Comparison of ENCODE assay signal across 17 cellular contexts in genomic region chr11:66272600-66272999, GRCh38. TPM values are rescaled to one million over a fixed set of nuclear protein-coding genes. Genes with fewer than 3 reads are reported as not detected.
A peak's percentile ranks its signal among the peaks of the same experiment; 100 is the strongest.
DNase-seq lines count a peak whose midpoint lies in the region; ATAC-seq and TF ChIP-seq lines count a peak whose summit lies in the region.
"Had no signal": no experiment of that assay in that cellular context is flagged by ENCODE, and none has a peak within 500 bp of the region (broad histone marks: within the 10 kb centered on the region; RNA-seq: fewer than 3 reads in every experiment).

No MANE protein-coding gene starts in this region.

- peaks cover 51% of the 10 kb centered on the region for H3K4me1 Mint-ChIP-seq in activated CD4-positive, alpha-beta memory T cell treated with anti-CD3 and anti-CD28 coated beads, Interleukin-2, amount 10 ng/mL, durations not matched to agents 7 days and 5 days
- peaks cover 24% of the 10 kb centered on the region for H3K4me1 Mint-ChIP-seq in activated CD4-positive, alpha-beta memory T cell treated with anti-CD3 and anti-CD28 coated beads for 36 hours (ENCODE audit: low read depth)
- peaks cover 21 to 64% (median 36%) of the 10 kb centered on the region in 4 donors for H3K4me1 Mint-ChIP-seq in CD4-positive, alpha-beta memory T cell
- peaks cover 50% of the 10 kb centered on the region for H3K4me1 Mint-ChIP-seq in activated CD8-positive, alpha-beta T cell treated with anti-CD3 and anti-CD28 coated beads, Interleukin-2, amount 10 ng/mL, durations not matched to agents 7 days and 5 days (ENCODE audit: low read depth)
- H3K4me1 Mint-ChIP-seq in natural killer cell, result peaks cover 59 to 79% of the 10 kb centered on the region in 2 donors

- peaks cover 43% of the 10 kb centered on the region for H3K36me3 ChIP-seq in CD4-positive, alpha-beta memory T cell (ENCODE audit: insufficient read depth, low read length)
- peaks cover 50% of the 10 kb centered on the region for H3K36me3 ChIP-seq in WERI-Rb-1
- peaks cover 15 to 35% of the 10 kb centered on the region in 2 donors for H3K36me3 ChIP-seq in prostate gland

- H3K27me3 Mint-ChIP-seq in activated CD4-positive, alpha-beta memory T cell treated with anti-CD3 and anti-CD28 coated beads, Interleukin-2, amount 10 ng/mL, durations not matched to agents 7 days and 5 days, result no peaks in the 10 kb centered on the region
- H3K27me3 Mint-ChIP-seq in activated CD4-positive, alpha-beta memory T cell treated with anti-CD3 and anti-CD28 coated beads for 36 hours, result no peaks in the 10 kb centered on the region
- no peaks in the 10 kb centered on the region for H3K27me3 Mint-ChIP-seq in CD4-positive, alpha-beta memory T cell
- no peaks in the 10 kb centered on the region for H3K27me3 Mint-ChIP-seq in activated CD8-positive, alpha-beta T cell treated with anti-CD3 and anti-CD28 coated beads, Interleukin-2, amount 10 ng/mL, durations not matched to agents 7 days and 5 days (ENCODE audit: low read depth)
- H3K27me3 Mint-ChIP-seq in natural killer cell (ENCODE audit: low read depth in 2 of 2), result no peaks in the 10 kb centered on the region

- no peak overlapping the region for H3K27ac ChIP-seq in CD4-positive, alpha-beta memory T cell (ENCODE audit: low read depth, low read length)
- no peak overlapping the region for H3K27ac ChIP-seq in WERI-Rb-1
- no peak overlapping the region for H3K27ac ChIP-seq in prostate gland
- H3K27ac ChIP-seq: KMS-11 had no signal

- no peaks in the 10 kb centered on the region for H3K27me3 ChIP-seq in CD4-positive, alpha-beta memory T cell (ENCODE audit: insufficient read depth, low read length)
- H3K27me3 ChIP-seq in WERI-Rb-1 (ENCODE audit: insufficient read depth, low read depth, severe bottlenecking) (no peaks in the 10 kb centered on the region), prostate gland (replicated peaks; ENCODE audit: insufficient read depth) (no peaks in the 10 kb centered on the region)

- peak overlapping the region; percentile 66 for H3K27ac Mint-ChIP-seq in activated CD4-positive, alpha-beta memory T cell treated with anti-CD3 and anti-CD28 coated beads, Interleukin-2, amount 10 ng/mL, durations not matched to agents 7 days and 5 days
- H3K27ac Mint-ChIP-seq in activated CD4-positive, alpha-beta memory T cell treated with anti-CD3 and anti-CD28 coated beads for 36 hours, result no peak overlapping the region
- peak overlapping the region in 5 of 7 donors; percentile 47 to 91 (median 62) for H3K27ac Mint-ChIP-seq in CD4-positive, alpha-beta memory T cell
- H3K27ac Mint-ChIP-seq in activated CD8-positive, alpha-beta T cell treated with anti-CD3 and anti-CD28 coated beads, Interleukin-2, amount 10 ng/mL, durations not matched to agents 7 days and 5 days, result peak overlapping the region; percentile 62
- H3K27ac Mint-ChIP-seq in natural killer cell, result peak overlapping the region; percentile 76 to 86

- H3K4me1 ChIP-seq in CD4-positive, alpha-beta memory T cell (ENCODE audit: insufficient read depth, low read length), result peaks cover 45% of the 10 kb centered on the region
- peaks cover 5% of the 10 kb centered on the region for H3K4me1 ChIP-seq in prostate gland (replicated peaks)

- H3K9me3 ChIP-seq in CD4-positive, alpha-beta memory T cell (ENCODE audit: control insufficient read depth in 1 of 2, low read length in 2 of 2), result no peaks in the 10 kb centered on the region
- H3K9me3 ChIP-seq in WERI-Rb-1 (ENCODE audit: severe bottlenecking) (no peaks in the 10 kb centered on the region), prostate gland (no peaks in the 10 kb centered on the region)

- no peak for TF ChIP-seq POLR2A in prostate gland (IDR thresholded peaks at IDR 0.05)

- no peaks in the 10 kb centered on the region for H3K9me3 Mint-ChIP-seq in activated CD4-positive, alpha-beta memory T cell treated with anti-CD3 and anti-CD28 coated beads, Interleukin-2, amount 10 ng/mL, durations not matched to agents 7 days and 5 days
- no peaks in the 10 kb centered on the region for H3K9me3 Mint-ChIP-seq in activated CD4-positive, alpha-beta memory T cell treated with anti-CD3 and anti-CD28 coated beads for 36 hours
- H3K9me3 Mint-ChIP-seq in CD4-positive, alpha-beta memory T cell, result peaks cover 0 to 5% (median 0%) of the 10 kb centered on the region in 8 donors
- H3K9me3 Mint-ChIP-seq in activated CD8-positive, alpha-beta T cell treated with anti-CD3 and anti-CD28 coated beads, Interleukin-2, amount 10 ng/mL, durations not matched to agents 7 days and 5 days (ENCODE audit: insufficient read depth), result no peaks in the 10 kb centered on the region
- no peaks in the 10 kb centered on the region for H3K9me3 Mint-ChIP-seq in natural killer cell

- no peak for DNase-seq in activated CD4-positive, alpha-beta memory T cell treated with anti-CD3 and anti-CD28 coated beads, Interleukin-2, amount 10 ng/mL, durations not matched to agents 7 days and 5 days
- DNase-seq in activated CD4-positive, alpha-beta memory T cell treated with anti-CD3 and anti-CD28 coated beads for 36 hours, result no peak
- DNase-seq in CD4-positive, alpha-beta memory T cell, result no peak
- DNase-seq in activated CD8-positive, alpha-beta T cell treated with anti-CD3 and anti-CD28 coated beads, Interleukin-2, amount 10 ng/mL, durations not matched to agents 7 days and 5 days, result peak; percentile 50
- DNase-seq in natural killer cell (peak; percentile 54), GM20000 (ENCODE audit: low spot score) (no peak), WERI-Rb-1 (no peak), prostate gland (ENCODE audit: low spot score) (no peak)
- DNase-seq: DMS 273 treated with DMSO at 0.1 percent for 48 hours, GF-D8, NCI-H1092 treated with DMSO at 0.1 percent for 48 hours, NCI-H2227 treated with DMSO at 0.1 percent for 48 hours, NCI-H524, SHP77 had no signal

- no peak overlapping the region for H3K4me3 Mint-ChIP-seq in activated CD4-positive, alpha-beta memory T cell treated with anti-CD3 and anti-CD28 coated beads, Interleukin-2, amount 10 ng/mL, durations not matched to agents 7 days and 5 days
- H3K4me3 Mint-ChIP-seq in activated CD4-positive, alpha-beta memory T cell treated with anti-CD3 and anti-CD28 coated beads for 36 hours, result no peak overlapping the region
- H3K4me3 Mint-ChIP-seq in CD4-positive, alpha-beta memory T cell, result peak overlapping the region in 4 of 8 donors; percentile 3 to 62 (median 39)
- peak overlapping the region; percentile 34 for H3K4me3 Mint-ChIP-seq in activated CD8-positive, alpha-beta T cell treated with anti-CD3 and anti-CD28 coated beads, Interleukin-2, amount 10 ng/mL, durations not matched to agents 7 days and 5 days
- peak overlapping the region; percentile 70 for H3K4me3 Mint-ChIP-seq in natural killer cell

- CTCF ChIA-PET in activated CD4-positive, alpha-beta memory T cell treated with anti-CD3 and anti-CD28 coated beads, Interleukin-2, amount 10 ng/mL, durations not matched to agents 7 days and 5 days (lab: Charles Lee), result interaction anchor here (5.9 kb wide), 1 partner anchor 10 kb away, joined by 44 read pairs; no protein-coding TSS in a partner anchor
- CTCF ChIA-PET in activated CD4-positive, alpha-beta memory T cell treated with anti-CD3 and anti-CD28 coated beads for 36 hours (lab: Charles Lee), result interaction anchor here (1.2 to 2.5 kb wide), 3 partner anchors 10 to 91 kb away, joined by 3 to 16 read pairs (median 8); no protein-coding TSS in a partner anchor
- CTCF ChIA-PET in CD4-positive, alpha-beta memory T cell (lab: Charles Lee; ENCODE audit: partially characterized antibody), result interaction anchor here (0.6 to 3.3 kb wide), 4 partner anchors 9 to 221 kb away, joined by 3 to 15 read pairs (median 6); partner anchors contain the start of gene SF3B2
- CTCF ChIA-PET in activated CD8-positive, alpha-beta T cell treated with anti-CD3 and anti-CD28 coated beads, Interleukin-2, amount 10 ng/mL, durations not matched to agents 7 days and 5 days (lab: Charles Lee), result interaction anchor here (0.7 to 6.6 kb wide), 5 partner anchors 9 to 166 kb away, joined by 3 to 64 read pairs (median 3); partner anchors contain the start of gene MRPL11

- ATAC-seq in activated CD8-positive, alpha-beta T cell treated with anti-CD3 and anti-CD28 coated beads, Interleukin-2, amount 10 ng/mL, durations not matched to agents 7 days and 5 days, result no peak
- peak; percentile 34 to 55 (median 49) for ATAC-seq in natural killer cell

- no peak for TF ChIP-seq CTCF in natural killer cell (IDR thresholded peaks at IDR 0.05)
- no peak for TF ChIP-seq CTCF in GM20000 (IDR thresholded peaks at IDR 0.05; ENCODE audit: extremely low read depth, missing control alignments)
- TF ChIP-seq CTCF in WERI-Rb-1 (IDR thresholded peaks at IDR 0.05; ENCODE audit: low read depth, low read length), result no peak
- no peak for TF ChIP-seq CTCF in prostate gland (IDR thresholded peaks at IDR 0.05)

- 86% methylated on average over 2 of the region's 2 CpGs for WGBS in prostate gland

- peaks cover 54% of the 10 kb centered on the region for H3K36me3 Mint-ChIP-seq in activated CD4-positive, alpha-beta memory T cell treated with anti-CD3 and anti-CD28 coated beads, Interleukin-2, amount 10 ng/mL, durations not matched to agents 7 days and 5 days (ENCODE audit: low read depth)
- H3K36me3 Mint-ChIP-seq in activated CD4-positive, alpha-beta memory T cell treated with anti-CD3 and anti-CD28 coated beads for 36 hours, result peaks cover 22% of the 10 kb centered on the region
- peaks cover 21 to 67% of the 10 kb centered on the region in 2 donors for H3K36me3 Mint-ChIP-seq in CD4-positive, alpha-beta memory T cell
- H3K36me3 Mint-ChIP-seq in activated CD8-positive, alpha-beta T cell treated with anti-CD3 and anti-CD28 coated beads, Interleukin-2, amount 10 ng/mL, durations not matched to agents 7 days and 5 days (ENCODE audit: low read depth), result peaks cover 54% of the 10 kb centered on the region
- peaks cover 14% of the 10 kb centered on the region for H3K36me3 Mint-ChIP-seq in natural killer cell

- H3K4me3 ChIP-seq in CD4-positive, alpha-beta memory T cell (ENCODE audit: low read length in 2 of 2), result no peak overlapping the region
- no peak overlapping the region for H3K4me3 ChIP-seq in WERI-Rb-1 (ENCODE audit: low read depth, low read length)
- no peak overlapping the region for H3K4me3 ChIP-seq in prostate gland

- POLR2A ChIA-PET in activated CD4-positive, alpha-beta memory T cell treated with anti-CD3 and anti-CD28 coated beads, Interleukin-2, amount 10 ng/mL, durations not matched to agents 7 days and 5 days (lab: Charles Lee), result interaction anchor here (0.9 to 6.1 kb wide), 5 partner anchors 8 to 16 kb away, joined by 3 to 78 read pairs (median 4); partner anchors contain the start of gene YIF1A
- POLR2A ChIA-PET in activated CD4-positive, alpha-beta memory T cell treated with anti-CD3 and anti-CD28 coated beads for 36 hours (lab: Charles Lee), result no interaction called here
- POLR2A ChIA-PET in CD4-positive, alpha-beta memory T cell (lab: Charles Lee; ENCODE audit: partially characterized antibody), result interaction anchor here (8.2 kb wide), 1 partner anchor 11 kb away, joined by 167 read pairs; the partner anchor contains the start of genes CNIH2 and YIF1A
- POLR2A ChIA-PET in activated CD8-positive, alpha-beta T cell treated with anti-CD3 and anti-CD28 coated beads, Interleukin-2, amount 10 ng/mL, durations not matched to agents 7 days and 5 days (lab: Charles Lee), result interaction anchor here (0.9 to 3.0 kb wide), 2 partner anchors 9 to 40 kb away, joined by 3 to 16 read pairs; no protein-coding TSS in a partner anchor

- intact Hi-C loops in activated CD4-positive, alpha-beta memory T cell treated with anti-CD3 and anti-CD28 coated beads for 36 hours (cut with micrococcal nuclease), result no loop called here
- intact Hi-C loops in CD4-positive, alpha-beta memory T cell (cut with micrococcal nuclease), result no loop called here
- intact Hi-C loops in natural killer cell (cut with micrococcal nuclease) (no loop called here), prostate gland (cut with DNase I) (no loop called here)

RNA-seq across cellular contexts. Expression of gene RAB1B, which starts 4.2 kb away (rescaled TPM):
- 100 to 1,000 TPM; 146 to 150 TPM for total RNA-seq in activated CD4-positive, alpha-beta memory T cell treated with anti-CD3 and anti-CD28 coated beads, Interleukin-2, amount 10 ng/mL, durations not matched to agents 7 days and 5 days
- 100 to 1,000 TPM; 118 to 124 TPM for total RNA-seq in activated CD4-positive, alpha-beta memory T cell treated with anti-CD3 and anti-CD28 coated beads for 36 hours
- total RNA-seq in CD4-positive, alpha-beta memory T cell, result 10 to 100 TPM; 76.4 to 79.4 TPM
- polyA plus RNA-seq in CD4-positive, alpha-beta memory T cell, result 10 to 100 TPM in 1 of 2 donors, 1 to 10 TPM in 1; 9.7 to 15.2 TPM
- total RNA-seq in activated CD8-positive, alpha-beta T cell treated with anti-CD3 and anti-CD28 coated beads, Interleukin-2, amount 10 ng/mL, durations not matched to agents 7 days and 5 days, result 100 to 1,000 TPM; 160 to 170 TPM
- 100 to 1,000 TPM; 116 to 144 (median 132) TPM for total RNA-seq in natural killer cell
- total RNA-seq in prostate gland, result 100 to 1,000 TPM; 140 to 166 TPM

RNA-seq across cellular contexts. Expression of gene CNIH2, which starts 5.4 kb away (rescaled TPM):
- 1 to 10 TPM; 1.9 to 2.1 TPM for total RNA-seq in activated CD4-positive, alpha-beta memory T cell treated with anti-CD3 and anti-CD28 coated beads, Interleukin-2, amount 10 ng/mL, durations not matched to agents 7 days and 5 days
- total RNA-seq in activated CD4-positive, alpha-beta memory T cell treated with anti-CD3 and anti-CD28 coated beads for 36 hours, result 1 to 10 TPM in 1 of 2 experiments, under 1 TPM in 1; 0.39 to 1.5 TPM
- 1 to 10 TPM; 1.4 to 1.8 TPM for total RNA-seq in CD4-positive, alpha-beta memory T cell
- polyA plus RNA-seq in CD4-positive, alpha-beta memory T cell, result not detected
- 1 to 10 TPM; 2.7 to 3.6 TPM for total RNA-seq in activated CD8-positive, alpha-beta T cell treated with anti-CD3 and anti-CD28 coated beads, Interleukin-2, amount 10 ng/mL, durations not matched to agents 7 days and 5 days
- total RNA-seq in natural killer cell (1 to 10 TPM; 6.3 to 8.8 (median 7.1) TPM), prostate gland (1 to 10 TPM in 1 of 2 donors, not detected in 1; 3.6 TPM)

RNA-seq across cellular contexts. Expression of gene KLC2, which starts 15.1 kb away (rescaled TPM):
- total RNA-seq in activated CD4-positive, alpha-beta memory T cell treated with anti-CD3 and anti-CD28 coated beads, Interleukin-2, amount 10 ng/mL, durations not matched to agents 7 days and 5 days, result 10 to 100 TPM; 32.8 to 33.9 TPM
- total RNA-seq in activated CD4-positive, alpha-beta memory T cell treated with anti-CD3 and anti-CD28 coated beads for 36 hours, result 10 to 100 TPM; 40.5 to 44.8 TPM
- total RNA-seq in CD4-positive, alpha-beta memory T cell, result 10 to 100 TPM; 33.6 to 34.0 TPM
- polyA plus RNA-seq in CD4-positive, alpha-beta memory T cell, result 1 to 10 TPM; 1.7 to 7.3 TPM
- total RNA-seq in activated CD8-positive, alpha-beta T cell treated with anti-CD3 and anti-CD28 coated beads, Interleukin-2, amount 10 ng/mL, durations not matched to agents 7 days and 5 days, result 10 to 100 TPM; 53.5 to 59.8 TPM
- total RNA-seq in natural killer cell (10 to 100 TPM; 22.9 to 32.0 (median 27.6) TPM), prostate gland (10 to 100 TPM; 22.5 to 49.8 TPM)

RNA-seq across cellular contexts. Expression of gene YIF1A, which starts 16.3 kb away (rescaled TPM):
- 10 to 100 TPM; 49.5 to 52.5 TPM for total RNA-seq in activated CD4-positive, alpha-beta memory T cell treated with anti-CD3 and anti-CD28 coated beads, Interleukin-2, amount 10 ng/mL, durations not matched to agents 7 days and 5 days
- 10 to 100 TPM; 63.1 to 65.8 TPM for total RNA-seq in activated CD4-positive, alpha-beta memory T cell treated with anti-CD3 and anti-CD28 coated beads for 36 hours
- total RNA-seq in CD4-positive, alpha-beta memory T cell, result 10 to 100 TPM; 40.4 to 45.1 TPM
- 10 to 100 TPM; 53.4 to 77.5 TPM for polyA plus RNA-seq in CD4-positive, alpha-beta memory T cell
- 10 to 100 TPM; 46.6 to 58.6 TPM for total RNA-seq in activated CD8-positive, alpha-beta T cell treated with anti-CD3 and anti-CD28 coated beads, Interleukin-2, amount 10 ng/mL, durations not matched to agents 7 days and 5 days
- total RNA-seq in natural killer cell, result 10 to 100 TPM; 21.9 to 28.5 (median 23.6) TPM
- total RNA-seq in prostate gland, result 100 to 1,000 TPM in 1 of 2 donors, 10 to 100 TPM in 1; 92.6 to 112 TPM

RNA-seq across cellular contexts. Expression of gene TMEM151A, which starts 19.1 kb away (rescaled TPM):
- total RNA-seq in activated CD4-positive, alpha-beta memory T cell treated with anti-CD3 and anti-CD28 coated beads, Interleukin-2, amount 10 ng/mL, durations not matched to agents 7 days and 5 days, result not detected
- not detected for total RNA-seq in activated CD4-positive, alpha-beta memory T cell treated with anti-CD3 and anti-CD28 coated beads for 36 hours
- not detected for total RNA-seq in CD4-positive, alpha-beta memory T cell
- polyA plus RNA-seq in CD4-positive, alpha-beta memory T cell, result not detected
- not detected for total RNA-seq in activated CD8-positive, alpha-beta T cell treated with anti-CD3 and anti-CD28 coated beads, Interleukin-2, amount 10 ng/mL, durations not matched to agents 7 days and 5 days
- not detected for total RNA-seq in natural killer cell
- under 1 TPM; 0.17 to 0.50 TPM for total RNA-seq in prostate gland
- total RNA-seq: A172, MCF 10A had no signal

Comparison
In these comparisons a context has a peak if more than half of its experiments do, and no peak if none do; other contexts are left out.
1. DNase-seq: peak in activated CD8-positive, alpha-beta T cell treated with anti-CD3 and anti-CD28 coated beads, Interleukin-2, amount 10 ng/mL, durations not matched to agents 7 days and 5 days (single experiment) and natural killer cell (single experiment); none in activated CD4-positive, alpha-beta memory T cell treated with anti-CD3 and anti-CD28 coated beads, Interleukin-2, amount 10 ng/mL, durations not matched to agents 7 days and 5 days (single experiment), activated CD4-positive, alpha-beta memory T cell treated with anti-CD3 and anti-CD28 coated beads for 36 hours (single experiment), CD4-positive, alpha-beta memory T cell (0 of 5), GM20000 (single experiment), WERI-Rb-1 (single experiment) and prostate gland (single experiment).
2. H3K4me3 Mint-ChIP-seq: peak in activated CD8-positive, alpha-beta T cell treated with anti-CD3 and anti-CD28 coated beads, Interleukin-2, amount 10 ng/mL, durations not matched to agents 7 days and 5 days (single experiment) and natural killer cell (single experiment); none in activated CD4-positive, alpha-beta memory T cell treated with anti-CD3 and anti-CD28 coated beads, Interleukin-2, amount 10 ng/mL, durations not matched to agents 7 days and 5 days (single experiment) and activated CD4-positive, alpha-beta memory T cell treated with anti-CD3 and anti-CD28 coated beads for 36 hours (single experiment).